In genomic region chr2:42838133-42838532, GRCh38 we compare ENCODE assay signal across 19 cellular contexts. TPM values are rescaled to one million over a fixed set of nuclear protein-coding genes. Genes with fewer than 3 reads are reported as not detected.
"Had no signal": no experiment of that assay in that cellular context is flagged by ENCODE, and none has a peak within 500 bp of the region (broad histone marks: within the 10 kb centered on the region; RNA-seq: fewer than 3 reads in every experiment).

No MANE protein-coding gene starts in this region.

- H3K4me1 Mint-ChIP-seq: stimulated activated memory B cell treated with anti-CD40 and anti-IgM and Interleukin-4, amounts not matched to agents 10 μg/mL and 1 μg/mL and 100 μg/mL, for 72 hours had no signal

- H3K36me3 ChIP-seq: colonic mucosa, spleen had no signal

- H3K9me3 ChIP-seq: colonic mucosa, psoas muscle, spleen had no signal

- H3K27me3 ChIP-seq: colonic mucosa, foreskin keratinocyte, spleen had no signal

- DNase-seq: colonic mucosa; dermis blood vessel endothelial cell; erythroblast; foreskin keratinocyte; kidney glomerular epithelial cell; mesendoderm; naive thymus-derived CD4-positive, alpha-beta T cell; nephron progenitor cell; psoas muscle; retina; spleen; stimulated activated CD4-positive, alpha-beta T cell treated with anti-CD3 and anti-CD28 coated beads, Interleukin-15, amount 100 ng/mL, for 24 hours; stimulated activated CD4-positive, alpha-beta T cell treated with anti-CD3 and anti-CD28 coated beads, Interleukin-1b, Interleukin-23, amount 100 ng/mL, for 48 hours; stimulated activated CD4-positive, alpha-beta T cell treated with anti-CD3 and anti-CD28 coated beads, Interleukin-4, amount 100 ng/mL, for 24 hours; trophoblast cell had no signal

- ATAC-seq: foreskin keratinocyte; naive thymus-derived CD4-positive, alpha-beta T cell; psoas muscle; sciatic nerve; stimulated activated memory B cell treated with anti-CD40 and anti-IgM and Interleukin-4, amounts not matched to agents 10 μg/mL and 1 μg/mL and 100 μg/mL, for 72 hours had no signal

- H3K27ac Mint-ChIP-seq: naive thymus-derived CD4-positive, alpha-beta T cell; nephron progenitor cell; stimulated activated memory B cell treated with anti-CD40 and anti-IgM and Interleukin-4, amounts not matched to agents 10 μg/mL and 1 μg/mL and 100 μg/mL, for 72 hours; stimulated activated naive CD8-positive, alpha-beta T cell treated with anti-CD3 and anti-CD28 coated beads, Interleukin-15, Interleukin-2, amounts not matched to agents 100 ng/mL and 50 ng/mL, for 24 hours had no signal

- H3K4me3 ChIP-seq: colonic mucosa, psoas muscle, spleen had no signal

- H3K4me1 ChIP-seq: colonic mucosa, psoas muscle, spleen had no signal

- H3K9me3 Mint-ChIP-seq: stimulated activated memory B cell treated with anti-CD40 and anti-IgM and Interleukin-4, amounts not matched to agents 10 μg/mL and 1 μg/mL and 100 μg/mL, for 72 hours had no signal

- H3K4me3 Mint-ChIP-seq: naive thymus-derived CD4-positive, alpha-beta T cell; nephron progenitor cell; stimulated activated memory B cell treated with anti-CD40 and anti-IgM and Interleukin-4, amounts not matched to agents 10 μg/mL and 1 μg/mL and 100 μg/mL, for 72 hours; stimulated activated naive CD8-positive, alpha-beta T cell treated with anti-CD3 and anti-CD28 coated beads, Interleukin-15, Interleukin-2, amounts not matched to agents 100 ng/mL and 50 ng/mL, for 24 hours had no signal

- H3K27me3 Mint-ChIP-seq: stimulated activated memory B cell treated with anti-CD40 and anti-IgM and Interleukin-4, amounts not matched to agents 10 μg/mL and 1 μg/mL and 100 μg/mL, for 72 hours; stimulated activated naive CD8-positive, alpha-beta T cell treated with anti-CD3 and anti-CD28 coated beads, Interleukin-15, Interleukin-2, amounts not matched to agents 100 ng/mL and 50 ng/mL, for 24 hours had no signal

- H3K27ac ChIP-seq: colonic mucosa, foreskin keratinocyte, psoas muscle, spleen had no signal

RNA-seq across cellular contexts. Expression of gene HAAO, which starts 45.8 kb away (rescaled TPM):
- total RNA-seq: dermis blood vessel endothelial cell, lung microvascular endothelial cell had no signal
